In the genomic region with DNA sequence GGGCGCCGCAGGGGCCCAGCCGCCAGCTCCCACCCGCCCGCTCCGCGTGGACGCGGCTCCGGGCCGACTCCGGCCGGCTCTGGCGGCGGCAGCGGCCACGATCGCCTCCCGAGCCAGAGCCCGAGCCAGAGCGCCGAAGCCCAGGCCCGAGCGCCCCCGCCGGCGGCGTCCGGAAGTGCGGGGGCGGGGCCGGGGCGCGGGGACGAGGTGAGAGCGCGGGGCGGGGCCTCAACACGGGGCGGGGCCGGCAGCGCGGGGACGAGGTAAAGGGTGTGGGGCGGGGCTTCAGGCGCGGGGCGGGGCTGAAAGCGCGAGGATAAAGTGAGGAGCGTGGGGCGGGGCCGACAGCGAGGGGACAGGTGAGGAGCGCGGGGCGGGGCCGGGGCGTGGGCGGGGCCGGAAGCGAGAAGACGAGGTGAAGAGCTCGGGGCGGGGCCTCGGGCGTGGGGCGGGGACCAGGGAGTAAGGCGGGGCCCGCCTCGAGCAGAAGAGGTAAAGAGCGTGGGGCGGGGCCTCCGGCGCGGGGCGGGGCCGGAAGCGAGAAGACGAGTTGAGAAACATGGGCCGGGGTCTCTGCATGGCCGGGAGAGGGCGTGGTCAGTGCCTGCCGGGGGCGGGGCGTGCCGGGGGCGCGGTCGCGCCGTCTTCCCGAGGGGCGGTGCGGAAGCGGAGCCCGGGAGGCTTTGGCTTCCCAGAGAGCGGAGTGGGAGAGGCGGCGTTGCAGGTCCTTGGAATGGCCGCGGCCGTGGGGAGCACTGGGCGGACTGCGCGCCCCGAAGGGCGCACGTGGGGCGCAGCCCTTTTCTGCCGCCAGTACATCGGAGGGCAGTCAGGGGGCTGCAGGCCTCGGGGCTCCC, we compare ENCODE assay signal across 8 cellular contexts. TPM values are rescaled to one million over a fixed set of nuclear protein-coding genes. Genes with fewer than 3 reads are reported as not detected.
DNase-seq lines count a peak whose midpoint lies in the region; ATAC-seq and TF ChIP-seq lines count a peak whose summit lies in the region.

Gene AXIN1 (minus strand): TSS at position 177 of the 857 bp plus-strand sequence. CDS start 5,698 bp downstream, outside the sequence.

- peak; percentile 23; the same call in 1 of the 2 replicates for TF ChIP-seq CTCF in BE2C (IDR thresholded peaks at IDR 0.05; ENCODE audit: low read depth, low read length)
- peak; percentile 28 to 57 for TF ChIP-seq CTCF in left lung (IDR thresholded peaks at IDR 0.05)

- DNase-seq in BE2C (peak; percentile 100), NCI-H748 treated with DMSO at 0.1 percent for 48 hours (lab: John Stamatoyannopoulos, UW) (peak; percentile 89), left lung (peak; percentile 100)
- peak; percentile 100 for DNase-seq in activated CD4-positive, alpha-beta T cell treated with anti-CD3 and anti-CD28 coated beads, Interleukin-2, amount 50 U/mL, for 24 hours (ENCODE audit: low read depth in 1 of 2, low spot score in 1 of 2)
- peak; percentile 100 for DNase-seq in stimulated activated CD4-positive, alpha-beta T cell treated with anti-CD3 and anti-CD28 coated beads, Interleukin-2, amount 100 ng/mL, for 4 hours (ENCODE audit: low read depth)

- H3K27me3 ChIP-seq in BE2C: no peaks in the 10 kb centered on the region
- no peaks in the 10 kb centered on the region for H3K27me3 ChIP-seq in left lung

- no peaks in the 10 kb centered on the region for H3K9me3 Mint-ChIP-seq in dendritic cell treated with granulocyte-macrophage colony-stimulating factor and Interleukin-4, amounts not matched to agents 40 ng/mL and 50 ng/mL, for 4 days

- peaks cover 38% of the 10 kb centered on the region for H3K4me1 Mint-ChIP-seq in dendritic cell treated with granulocyte-macrophage colony-stimulating factor and Interleukin-4, amounts not matched to agents 40 ng/mL and 50 ng/mL, for 4 days (ENCODE audit: low read depth)

- H3K27me3 Mint-ChIP-seq in dendritic cell treated with granulocyte-macrophage colony-stimulating factor and Interleukin-4, amounts not matched to agents 40 ng/mL and 50 ng/mL, for 4 days: no peaks in the 10 kb centered on the region

- H3K36me3 Mint-ChIP-seq in dendritic cell treated with granulocyte-macrophage colony-stimulating factor and Interleukin-4, amounts not matched to agents 40 ng/mL and 50 ng/mL, for 4 days (ENCODE audit: low read depth): peaks cover 9% of the 10 kb centered on the region

- intact Hi-C loops in dendritic cell treated with granulocyte-macrophage colony-stimulating factor and Interleukin-4, amounts not matched to agents 40 ng/mL and 50 ng/mL, for 4 days (cut with micrococcal nuclease): loop anchor here (1.0 to 5.0 kb wide), 2 partner anchors 35 to 117 kb away; no protein-coding TSS in a partner anchor
- intact Hi-C loops in left lung (cut with DNase I): loop anchor here in 1 of 2 donors (10.0 kb wide), 1 partner anchor 138 kb away; no protein-coding TSS in a partner anchor

- H3K27ac ChIP-seq in left lung: peak within 1 kb of the TSS; percentile 7 to 76

- H3K9me3 ChIP-seq in BE2C (no peaks in the 10 kb centered on the region), left lung (no peaks in the 10 kb centered on the region)

- H3K36me3 ChIP-seq in BE2C (peaks cover 6% of the 10 kb centered on the region), left lung (no peaks in the 10 kb centered on the region)

- peak within 1 kb of the TSS; percentile 53 for H3K4me3 ChIP-seq in BE2C (ENCODE audit: low read depth, low read length)
- peak within 1 kb of the TSS; percentile 61 to 70 for H3K4me3 ChIP-seq in left lung

- peak within 1 kb of the TSS; percentile 37 for H3K27ac Mint-ChIP-seq in dendritic cell treated with granulocyte-macrophage colony-stimulating factor and Interleukin-4, amounts not matched to agents 40 ng/mL and 50 ng/mL, for 4 days

- peak; percentile 62 for ATAC-seq in GM19324 (IDR thresholded peaks at IDR 0.05; ENCODE audit: low FRiP score, unreplicated experiment)
- ATAC-seq in HG03565 (IDR thresholded peaks at IDR 0.05; ENCODE audit: unreplicated experiment): peak; percentile 38
- peak; percentile 94 for ATAC-seq in left lung

- H3K4me1 ChIP-seq in BE2C: no peaks in the 10 kb centered on the region
- peaks cover 0 to 42% of the 10 kb centered on the region in 2 donors for H3K4me1 ChIP-seq in left lung

- H3K4me3 Mint-ChIP-seq in dendritic cell treated with granulocyte-macrophage colony-stimulating factor and Interleukin-4, amounts not matched to agents 40 ng/mL and 50 ng/mL, for 4 days: peak within 1 kb of the TSS; percentile 73

RNA-seq across cellular contexts. Expression of gene AXIN1, which starts in this region (rescaled TPM):
- 24.6 TPM for polyA plus RNA-seq in BE2C (2012; ENCODE audit: insufficient read depth, insufficient read length, low read depth)
- total RNA-seq in left lung: 10 to 100 TPM; 21.7 to 22.7 TPM

Comparison
In these comparisons a context has a peak if more than half of its experiments do, and no peak if none do; other contexts are left out.
1. Peak in every context shown above with its lines: DNase-seq, ATAC-seq, H3K4me3 ChIP-seq and H3K27ac ChIP-seq.
2. ATAC-seq: peak in every context shown above with its lines; median percentile 94 in left lung; 62 in GM19324; 38 in HG03565.